13 cellular contexts compared by ENCODE assay signal in the genomic region with DNA sequence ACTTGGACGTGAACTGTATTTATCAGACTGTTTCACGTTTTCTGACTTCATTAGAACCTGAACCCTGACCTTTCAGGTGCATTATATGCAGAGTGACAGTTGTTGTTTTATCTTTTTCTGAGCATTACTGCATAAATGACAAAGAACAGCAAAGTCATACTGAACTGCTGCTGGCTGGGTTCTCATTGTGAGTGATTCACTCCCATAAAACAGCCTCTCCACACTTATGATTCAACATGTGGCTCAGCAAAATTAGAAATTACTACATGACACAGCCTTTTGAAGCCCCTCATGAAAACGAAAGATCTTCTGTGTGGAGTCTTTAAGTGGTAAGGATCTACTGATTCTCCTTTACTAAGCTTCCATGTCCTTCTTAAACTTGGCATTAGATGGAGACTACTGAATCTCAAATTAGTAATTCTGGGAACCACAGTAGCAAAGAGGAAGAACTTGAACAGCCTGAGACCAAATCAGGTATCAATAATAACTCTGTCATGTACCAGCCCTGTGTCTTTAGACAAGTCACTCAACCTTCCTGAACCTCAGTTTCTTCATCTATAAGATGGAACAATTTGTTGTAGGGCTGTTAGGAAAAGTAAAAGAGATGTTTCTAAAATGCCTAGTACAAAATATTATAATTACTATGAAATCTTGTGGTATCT.
DNase-seq lines count a peak whose midpoint lies in the region; ATAC-seq and TF ChIP-seq lines count a peak whose summit lies in the region.
"Had no signal": no experiment of that assay in that cellular context is flagged by ENCODE, and none has a peak within 500 bp of the region (broad histone marks: within the 10 kb centered on the region; RNA-seq: fewer than 3 reads in every experiment).

No MANE protein-coding gene starts in this region.

- H3K9me3 ChIP-seq in OCI-LY7 (ENCODE audit: low read length), result no peaks in the 10 kb centered on the region
- H3K9me3 ChIP-seq: BLaER1, lower lobe of right lung had no signal

- H3K4me3 Mint-ChIP-seq in activated CD4-positive, alpha-beta T cell treated with anti-CD3 and anti-CD28 coated beads, Interleukin-2, amount 10 ng/mL, durations not matched to agents 24 days and 14 days, result no peak overlapping the region
- H3K4me3 Mint-ChIP-seq: H9 had no signal

- H3K4me1 Mint-ChIP-seq in activated CD4-positive, alpha-beta T cell treated with anti-CD3 and anti-CD28 coated beads, Interleukin-2, amount 10 ng/mL, durations not matched to agents 24 days and 14 days, result peaks cover 19% of the 10 kb centered on the region

- H3K27me3 Mint-ChIP-seq in activated CD4-positive, alpha-beta T cell treated with anti-CD3 and anti-CD28 coated beads, Interleukin-2, amount 10 ng/mL, durations not matched to agents 24 days and 14 days, result no peaks in the 10 kb centered on the region

- peak overlapping the region; percentile 64 for H3K27ac Mint-ChIP-seq in activated CD4-positive, alpha-beta T cell treated with anti-CD3 and anti-CD28 coated beads, Interleukin-2, amount 10 ng/mL, durations not matched to agents 24 days and 14 days
- H3K27ac Mint-ChIP-seq: H9 had no signal

- H3K27ac ChIP-seq in OCI-LY7 (ENCODE audit: low read depth, low read length, poor library complexity, severe bottlenecking), result no peak overlapping the region
- H3K27ac ChIP-seq: BLaER1, lower lobe of right lung had no signal

- H3K4me3 ChIP-seq in epithelial cell of esophagus (ENCODE audit: low read length) (no peak overlapping the region), OCI-LY7 (ENCODE audit: low read depth, low read length, poor library complexity, severe bottlenecking) (no peak overlapping the region)
- H3K4me3 ChIP-seq: BLaER1, lower lobe of right lung had no signal

- H3K9me2 ChIP-seq in OCI-LY7 (ENCODE audit: insufficient read depth, low read length), result no peaks in the 10 kb centered on the region

- intact Hi-C loops in activated CD4-positive, alpha-beta T cell treated with anti-CD3 and anti-CD28 coated beads, Interleukin-2, amount 10 ng/mL, durations not matched to agents 24 days and 14 days (cut with micrococcal nuclease), result loop anchor here (5.0 kb wide), 1 partner anchor 93 kb away; no protein-coding TSS in a partner anchor
- intact Hi-C loops in OCI-LY7 (cut with micrococcal nuclease; ENCODE audit: unreplicated experiment), result no loop called here

- H3K36me3 ChIP-seq in OCI-LY7 (ENCODE audit: insufficient read depth, low read length), result no peaks in the 10 kb centered on the region
- H3K36me3 ChIP-seq: BLaER1 had no signal

- no peaks in the 10 kb centered on the region for H3K9me3 Mint-ChIP-seq in activated CD4-positive, alpha-beta T cell treated with anti-CD3 and anti-CD28 coated beads, Interleukin-2, amount 10 ng/mL, durations not matched to agents 24 days and 14 days
- H3K9me3 Mint-ChIP-seq: H9 had no signal

- H2AFZ ChIP-seq in OCI-LY7 (ENCODE audit: low read length), result no peak overlapping the region

- H3K4me2 ChIP-seq in OCI-LY7 (ENCODE audit: low read length), result no peak overlapping the region
- H3K4me2 ChIP-seq: BLaER1 had no signal

- no peaks in the 10 kb centered on the region for H3K79me2 ChIP-seq in OCI-LY7 (ENCODE audit: insufficient read depth, low read depth, low read length)

- POLR2A ChIA-PET in OCI-LY7 (lab: Charles Lee), result no interaction called here

- ATAC-seq in stimulated activated naive CD8-positive, alpha-beta T cell treated with anti-CD3 and anti-CD28 coated beads, Interleukin-15, Interleukin-2, amounts not matched to agents 100 U/mL and 50 U/mL, for 24 hours, result peak; percentile 49
- no peak for ATAC-seq in GM21528 (IDR thresholded peaks at IDR 0.05; ENCODE audit: low FRiP score, unreplicated experiment)

- H4K20me1 ChIP-seq in OCI-LY7 (ENCODE audit: insufficient read depth, low read length), result no peaks in the 10 kb centered on the region
- H4K20me1 ChIP-seq: BLaER1 had no signal

- DNase-seq in activated CD4-positive, alpha-beta T cell treated with anti-CD3 and anti-CD28 coated beads, Interleukin-2, amount 10 ng/mL, durations not matched to agents 24 days and 14 days, result no peak
- DNase-seq in activated CD4-positive, alpha-beta T cell treated with anti-CD3 and anti-CD28 coated beads for 4 hours, result no peak
- peak; percentile 72 for DNase-seq in RPMI7951 (ENCODE audit: low read depth)
- peak; percentile 62 for DNase-seq in epithelial cell of esophagus (ENCODE audit: low read depth)
- DNase-seq in stimulated activated naive CD8-positive, alpha-beta T cell treated with anti-CD3 and anti-CD28 coated beads, Interleukin-15, Interleukin-2, amounts not matched to agents 100 U/mL and 50 U/mL, for 24 hours, result no peak
- DNase-seq in effector CD4-positive, alpha-beta T cell, result no peak
- no peak for DNase-seq in OCI-LY7 (ENCODE audit: low spot score)
- DNase-seq: cortex of kidney, H9, lower lobe of right lung, NCI-H526 treated with DMSO at 0.1 percent for 48 hours had no signal

- no TSS peak for BruUV-seq in OCI-LY7 (replicated peaks; lab: Mats Ljungman, UMichigan)

- H3K4me1 ChIP-seq in OCI-LY7 (ENCODE audit: insufficient read depth, low read length, poor library complexity, severe bottlenecking), result no peaks in the 10 kb centered on the region

- peaks cover 5% of the 10 kb centered on the region for H3K36me3 Mint-ChIP-seq in activated CD4-positive, alpha-beta T cell treated with anti-CD3 and anti-CD28 coated beads, Interleukin-2, amount 10 ng/mL, durations not matched to agents 24 days and 14 days (ENCODE audit: low read depth)

- CTCF ChIA-PET in OCI-LY7 (lab: Charles Lee; ENCODE audit: unreplicated experiment), result no interaction called here

- no peak for TF ChIP-seq CTCF in epithelial cell of esophagus (IDR thresholded peaks at IDR 0.05; ENCODE audit: insufficient read depth, low read depth, low read length, missing control alignments)
- TF ChIP-seq CTCF in OCI-LY7 (conservative IDR thresholded peaks at IDR 0.05; ENCODE audit: low read length), result no peak

Comparison
In these comparisons a context has a peak if more than half of its experiments do, and no peak if none do; other contexts are left out.
1. DNase-seq: peak in RPMI7951 (single experiment) and epithelial cell of esophagus (single experiment); none in activated CD4-positive, alpha-beta T cell treated with anti-CD3 and anti-CD28 coated beads, Interleukin-2, amount 10 ng/mL, durations not matched to agents 24 days and 14 days (single experiment), activated CD4-positive, alpha-beta T cell treated with anti-CD3 and anti-CD28 coated beads for 4 hours (0 of 2), stimulated activated naive CD8-positive, alpha-beta T cell treated with anti-CD3 and anti-CD28 coated beads, Interleukin-15, Interleukin-2, amounts not matched to agents 100 U/mL and 50 U/mL, for 24 hours (single experiment), effector CD4-positive, alpha-beta T cell (single experiment) and OCI-LY7 (single experiment).